In genomic region chr20:45934046-45934586, GRCh38 we compare ENCODE assay signal across 1 cellular context.
A peak's percentile ranks its signal among the peaks of the same experiment; 100 is the strongest.
TF ChIP-seq lines count a peak whose summit lies in the region.

No MANE protein-coding gene starts in this region.

TF ChIP-seq in K562, 482 proteins besides CTCF, POLR2A, EP300 and RAD21 (continues in another document):
- no peak for TF ChIP-seq SIN3B (IDR thresholded peaks at IDR 0.05; ENCODE audit: low read depth)
- no peak for TF ChIP-seq HDAC2 (IDR thresholded peaks at IDR 0.05)
- TF ChIP-seq ZNF785 (CRISPR knock-in tag; IDR thresholded peaks at IDR 0.05), result no peak
- no peak for TF ChIP-seq CTCFL (IDR thresholded peaks at IDR 0.05; ENCODE audit: borderline replicate concordance, insufficient read depth, low read depth, low read length, poor library complexity, severe bottlenecking)
- TF ChIP-seq, protein P1, sequence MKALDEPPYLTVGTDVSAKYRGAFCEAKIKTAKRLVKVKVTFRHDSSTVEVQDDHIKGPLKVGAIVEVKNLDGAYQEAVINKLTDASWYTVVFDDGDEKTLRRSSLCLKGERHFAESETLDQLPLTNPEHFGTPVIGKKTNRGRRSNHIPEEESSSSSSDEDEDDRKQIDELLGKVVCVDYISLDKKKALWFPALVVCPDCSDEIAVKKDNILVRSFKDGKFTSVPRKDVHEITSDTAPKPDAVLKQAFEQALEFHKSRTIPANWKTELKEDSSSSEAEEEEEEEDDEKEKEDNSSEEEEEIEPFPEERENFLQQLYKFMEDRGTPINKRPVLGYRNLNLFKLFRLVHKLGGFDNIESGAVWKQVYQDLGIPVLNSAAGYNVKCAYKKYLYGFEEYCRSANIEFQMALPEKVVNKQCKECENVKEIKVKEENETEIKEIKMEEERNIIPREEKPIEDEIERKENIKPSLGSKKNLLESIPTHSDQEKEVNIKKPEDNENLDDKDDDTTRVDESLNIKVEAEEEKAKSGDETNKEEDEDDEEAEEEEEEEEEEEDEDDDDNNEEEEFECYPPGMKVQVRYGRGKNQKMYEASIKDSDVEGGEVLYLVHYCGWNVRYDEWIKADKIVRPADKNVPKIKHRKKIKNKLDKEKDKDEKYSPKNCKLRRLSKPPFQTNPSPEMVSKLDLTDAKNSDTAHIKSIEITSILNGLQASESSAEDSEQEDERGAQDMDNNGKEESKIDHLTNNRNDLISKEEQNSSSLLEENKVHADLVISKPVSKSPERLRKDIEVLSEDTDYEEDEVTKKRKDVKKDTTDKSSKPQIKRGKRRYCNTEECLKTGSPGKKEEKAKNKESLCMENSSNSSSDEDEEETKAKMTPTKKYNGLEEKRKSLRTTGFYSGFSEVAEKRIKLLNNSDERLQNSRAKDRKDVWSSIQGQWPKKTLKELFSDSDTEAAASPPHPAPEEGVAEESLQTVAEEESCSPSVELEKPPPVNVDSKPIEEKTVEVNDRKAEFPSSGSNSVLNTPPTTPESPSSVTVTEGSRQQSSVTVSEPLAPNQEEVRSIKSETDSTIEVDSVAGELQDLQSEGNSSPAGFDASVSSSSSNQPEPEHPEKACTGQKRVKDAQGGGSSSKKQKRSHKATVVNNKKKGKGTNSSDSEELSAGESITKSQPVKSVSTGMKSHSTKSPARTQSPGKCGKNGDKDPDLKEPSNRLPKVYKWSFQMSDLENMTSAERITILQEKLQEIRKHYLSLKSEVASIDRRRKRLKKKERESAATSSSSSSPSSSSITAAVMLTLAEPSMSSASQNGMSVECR (CRISPR knock-in tag; IDR thresholded peaks at IDR 0.05), result peak; percentile 64; the same call in 1 of the 2 replicates
- no peak for TF ChIP-seq MED1 (CRISPR knock-in tag; IDR thresholded peaks at IDR 0.05; ENCODE audit: borderline replicate concordance)
- TF ChIP-seq CHD4 (IDR thresholded peaks at IDR 0.05; ENCODE audit: insufficient read depth, insufficient replicate concordance, low read depth, low read length, poor library complexity, severe bottlenecking), result no peak
- no peak for TF ChIP-seq ZFPM2 (CRISPR knock-in tag; IDR thresholded peaks at IDR 0.05)
- no peak for TF ChIP-seq SRSF7 (optimal IDR thresholded peaks at IDR 0.05; ENCODE audit: low read depth, low read length)
- no peak for TF ChIP-seq ZNF175 (CRISPR knock-in tag; IDR thresholded peaks at IDR 0.05; ENCODE audit: low read depth)
- TF ChIP-seq PTRF (tag; IDR thresholded peaks at IDR 0.05), result no peak
- TF ChIP-seq CEBPB (tag; IDR thresholded peaks at IDR 0.05), result peak; percentile 56
- peak; percentile 98 for TF ChIP-seq BCOR (IDR thresholded peaks at IDR 0.05)
- peak; percentile 3; the same call in 1 of the 2 replicates for TF ChIP-seq TRIM28 (IDR thresholded peaks at IDR 0.05)
- TF ChIP-seq ZNF3 (CRISPR knock-in tag; IDR thresholded peaks at IDR 0.05), result no peak
- 0 out of 2 replicates have a peak, but pooled peaks have one; percentile 25 for TF ChIP-seq FOXJ2 (tag; IDR thresholded peaks at IDR 0.05)
- no peak for TF ChIP-seq ZBTB1 (CRISPR knock-in tag; IDR thresholded peaks at IDR 0.05; ENCODE audit: borderline replicate concordance, low read depth)
- TF ChIP-seq ZFP36 (IDR thresholded peaks at IDR 0.05; ENCODE audit: low read depth, low read length, partially characterized antibody), result peak; percentile 51
- TF ChIP-seq ZNF764 (CRISPR knock-in tag; IDR thresholded peaks at IDR 0.05; ENCODE audit: low read depth), result no peak
- TF ChIP-seq ZNF41 (CRISPR knock-in tag; conservative IDR thresholded peaks at IDR 0.05), result no peak
- peak; percentile 68; the same call in 1 of the 2 replicates for TF ChIP-seq FOXK1 (CRISPR knock-in tag; IDR thresholded peaks at IDR 0.05; ENCODE audit: borderline replicate concordance)
- no peak for TF ChIP-seq JUND (IDR thresholded peaks at IDR 0.05; ENCODE audit: borderline replicate concordance, low read depth, low read length)
- peak; percentile 19; the same call in 1 of the 3 replicates for TF ChIP-seq JUND (tag; IDR thresholded peaks at IDR 0.05; ENCODE audit: borderline replicate concordance, low read depth, low read length)
- peak; percentile 86; the same call in 1 of the 2 replicates for TF ChIP-seq LCOR (CRISPR knock-in tag; IDR thresholded peaks at IDR 0.05)
- TF ChIP-seq ZNF232 (CRISPR knock-in tag; IDR thresholded peaks at IDR 0.05), result no peak
- no peak for TF ChIP-seq EWSR1 (IDR thresholded peaks at IDR 0.05; ENCODE audit: borderline replicate concordance, low read depth, partially characterized antibody)
- TF ChIP-seq, protein P2, sequence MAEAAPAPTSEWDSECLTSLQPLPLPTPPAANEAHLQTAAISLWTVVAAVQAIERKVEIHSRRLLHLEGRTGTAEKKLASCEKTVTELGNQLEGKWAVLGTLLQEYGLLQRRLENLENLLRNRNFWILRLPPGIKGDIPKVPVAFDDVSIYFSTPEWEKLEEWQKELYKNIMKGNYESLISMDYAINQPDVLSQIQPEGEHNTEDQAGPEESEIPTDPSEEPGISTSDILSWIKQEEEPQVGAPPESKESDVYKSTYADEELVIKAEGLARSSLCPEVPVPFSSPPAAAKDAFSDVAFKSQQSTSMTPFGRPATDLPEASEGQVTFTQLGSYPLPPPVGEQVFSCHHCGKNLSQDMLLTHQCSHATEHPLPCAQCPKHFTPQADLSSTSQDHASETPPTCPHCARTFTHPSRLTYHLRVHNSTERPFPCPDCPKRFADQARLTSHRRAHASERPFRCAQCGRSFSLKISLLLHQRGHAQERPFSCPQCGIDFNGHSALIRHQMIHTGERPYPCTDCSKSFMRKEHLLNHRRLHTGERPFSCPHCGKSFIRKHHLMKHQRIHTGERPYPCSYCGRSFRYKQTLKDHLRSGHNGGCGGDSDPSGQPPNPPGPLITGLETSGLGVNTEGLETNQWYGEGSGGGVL (CRISPR knock-in tag; IDR thresholded peaks at IDR 0.05), result no peak
- TF ChIP-seq ILK (tag; IDR thresholded peaks at IDR 0.05; ENCODE audit: borderline replicate concordance, low read depth), result no peak
- no peak for TF ChIP-seq XRCC4 (IDR thresholded peaks at IDR 0.05; ENCODE audit: extremely low read depth, insufficient read depth, insufficient read length)
- peak; percentile 36; the same call in 1 of the 2 replicates for TF ChIP-seq BRD4 (IDR thresholded peaks at IDR 0.05)
- TF ChIP-seq ZNF830 (CRISPR knock-in tag; IDR thresholded peaks at IDR 0.05), result no peak
- TF ChIP-seq RCOR1 (IDR thresholded peaks at IDR 0.05; ENCODE audit: borderline replicate concordance in 1 of 2, low read depth in 2 of 2, low read length in 2 of 2), result no peak
- TF ChIP-seq POLR2AphosphoS2 (IDR thresholded peaks at IDR 0.05; ENCODE audit: low read length), result no peak
- no peak for TF ChIP-seq E2F3 (CRISPR knock-in tag; IDR thresholded peaks at IDR 0.05)
- no peak for TF ChIP-seq RBM17 (IDR thresholded peaks at IDR 0.05; ENCODE audit: borderline replicate concordance, low read depth, low read length)
- 0 out of 4 replicates have a peak, but pooled peaks of 1 of the 2 experiments have one; percentile 36 for TF ChIP-seq FOXA3 (CRISPR knock-in tag; conservative IDR thresholded peaks at IDR 0.05 in 1 of 2, IDR thresholded peaks at IDR 0.05 in 1 of 2)
- no peak for TF ChIP-seq PURB (CRISPR knock-in tag; IDR thresholded peaks at IDR 0.05; ENCODE audit: low read depth)
- no peak for TF ChIP-seq STAT6 (CRISPR knock-in tag; IDR thresholded peaks at IDR 0.05)
- TF ChIP-seq DNMT1 (IDR thresholded peaks at IDR 0.05), result no peak
- 0 out of 2 replicates have a peak, but pooled peaks have one; percentile 5 for TF ChIP-seq ZNF224 (CRISPR knock-in tag; IDR thresholded peaks at IDR 0.05)
- TF ChIP-seq GABPA (tag; conservative IDR thresholded peaks at IDR 0.05; ENCODE audit: low read depth), result no peak; the same call in 1 of the 2 replicates
- TF ChIP-seq CREM (IDR thresholded peaks at IDR 0.05; ENCODE audit: low read depth), result peak; percentile 31
- TF ChIP-seq ZBTB26 (CRISPR knock-in tag; IDR thresholded peaks at IDR 0.05), result no peak
- no peak for TF ChIP-seq SMARCA5 (IDR thresholded peaks at IDR 0.05)
- no peak for TF ChIP-seq ZBTB34 (CRISPR knock-in tag; IDR thresholded peaks at IDR 0.05)
- 0 out of 2 replicates have a peak, but pooled peaks have one; percentile 15 for TF ChIP-seq ZC3H4 (CRISPR knock-in tag; IDR thresholded peaks at IDR 0.05; ENCODE audit: borderline replicate concordance)
- TF ChIP-seq ZNF699 (CRISPR knock-in tag; IDR thresholded peaks at IDR 0.05; ENCODE audit: insufficient replicate concordance), result no peak
